9 cellular contexts compared by ENCODE assay signal in genomic region chr19:8001651-8001994, GRCh38. TPM values are rescaled to one million over a fixed set of nuclear protein-coding genes. Genes with fewer than 3 reads are reported as not detected.
DNase-seq lines count a peak whose midpoint lies in the region; ATAC-seq, FAIRE-seq and TF ChIP-seq lines count a peak whose summit lies in the region.
"Had no signal": no experiment of that assay in that cellular context is flagged by ENCODE, and none has a peak within 500 bp of the region (broad histone marks: within the 10 kb centered on the region; RNA-seq: fewer than 3 reads in every experiment).

No MANE protein-coding gene starts in this region.

- no peak overlapping the region for H3K4me3 ChIP-seq in retinal pigment epithelial cell (ENCODE audit: low read length)

- CTCF ChIA-PET in RWPE1 (lab: Yijun Ruan, JAX), result interaction anchor here (0.6 to 2.7 kb wide), 4 partner anchors 31 to 140 kb away, joined by 3 to 21 read pairs (median 9); partner anchors contain the start of gene TIMM44

- no peak for TF ChIP-seq CTCF in RWPE1 (conservative IDR thresholded peaks at IDR 0.05; ENCODE audit: low read depth)
- peak; percentile 25 for TF ChIP-seq CTCF in retinal pigment epithelial cell (conservative IDR thresholded peaks at IDR 0.05; ENCODE audit: low read depth, low read length)

- no peak for FAIRE-seq in GM12892 (lab: Jason Lieb, UNC)

- H3K27ac ChIP-seq in RWPE1, result peak overlapping the region; percentile 89

- POLR2A ChIA-PET in RWPE1 (lab: Yijun Ruan, JAX; ENCODE audit: low non-redundant PET), result no interaction called here

- ATAC-seq in Right ventricle myocardium superior (ENCODE audit: poor library complexity) (peak; percentile 17), GM21529 (IDR thresholded peaks at IDR 0.05; ENCODE audit: unreplicated experiment) (no peak)

- intact Hi-C loops in Right ventricle myocardium superior (cut with DNase I), result loop anchor here (5.0 kb wide), 1 partner anchor 59 kb away; the partner anchor contains the start of gene TIMM44

- DNase-seq in ELR (ENCODE audit: low read depth), result peak; percentile 27
- no peak for DNase-seq in RWPE1 (ENCODE audit: low spot score)
- no peak for DNase-seq in Right ventricle myocardium superior
- DNase-seq in retinal pigment epithelial cell (ENCODE audit: low read depth), result no peak
- no peak for DNase-seq in DMS153 treated with DMSO at 0.1 percent for 48 hours (lab: John Stamatoyannopoulos, UW; ENCODE audit: unreplicated experiment)
- DNase-seq in GM12892 (ENCODE audit: insufficient read length), result no peak
- no peak for DNase-seq in AG20443 (ENCODE audit: low spot score)

- TF ChIP-seq POLR2A in GM12892 (IDR thresholded peaks at IDR 0.05; ENCODE audit: low read depth, low read length), result no peak

RNA-seq across cellular contexts. Expression of gene ELAVL1, which starts 3.8 kb away (rescaled TPM):
- 49.4 TPM for total RNA-seq in Right ventricle myocardium superior
- 62.8 TPM for polyA plus RNA-seq in GM12892 (2012; ENCODE audit: missing spikeins)

RNA-seq across cellular contexts. Expression of gene CCL25, which starts 50.9 kb away (rescaled TPM):
- total RNA-seq in Right ventricle myocardium superior, result not detected
- not detected for polyA plus RNA-seq in GM12892 (2012; ENCODE audit: missing spikeins)
- total RNA-seq: ureter had no signal

RNA-seq across cellular contexts. Expression of gene TIMM44, which starts 58.2 kb away (rescaled TPM):
- 116 TPM for total RNA-seq in Right ventricle myocardium superior
- polyA plus RNA-seq in GM12892 (2012; ENCODE audit: missing spikeins), result 37.6 TPM
